ENCODE assay signal across 7 cellular contexts in genomic region chr15:40333922-40334492, GRCh38. TPM values are rescaled to one million over a fixed set of nuclear protein-coding genes. Genes with fewer than 3 reads are reported as not detected.
DNase-seq lines count a peak whose midpoint lies in the region; ATAC-seq and TF ChIP-seq lines count a peak whose summit lies in the region.
"Had no signal": no experiment of that assay in that cellular context is flagged by ENCODE, and none has a peak within 500 bp of the region (broad histone marks: within the 10 kb centered on the region; RNA-seq: fewer than 3 reads in every experiment).

No MANE protein-coding gene starts in this region.

- peaks cover 100% of the 10 kb centered on the region for H3K4me1 ChIP-seq in lower lobe of right lung

- peak overlapping the region; percentile 39 for H3K4me3 ChIP-seq in lower lobe of right lung

- no peaks in the 10 kb centered on the region for H3K27me3 ChIP-seq in lower lobe of right lung (ENCODE audit: low read depth)

- no peak for TF ChIP-seq CTCF in lower lobe of right lung (IDR thresholded peaks at IDR 0.05)

- peak overlapping the region; percentile 90 for H3K27ac ChIP-seq in lower lobe of right lung

- H3K9me3 ChIP-seq in lower lobe of right lung: no peaks in the 10 kb centered on the region

- H3K36me3 ChIP-seq in lower lobe of right lung: peaks cover 27% of the 10 kb centered on the region

- intact Hi-C loops in lower lobe of right lung (cut with DNase I): no loop called here

- DNase-seq in activated naive CD4-positive, alpha-beta T cell treated with anti-CD3 and anti-CD28 coated beads, Interleukin-2, amount 50 U/mL, for 16 hours: peak; percentile 18
- peak; percentile 81 for DNase-seq in lower lobe of right lung
- no peak for DNase-seq in inferior parietal cortex (ENCODE audit: extremely low spot score)
- no peak for DNase-seq in HPDE6-E6E7 (ENCODE audit: extremely low spot score)
- DNase-seq in NCI-H187 treated with DMSO at 0.1 percent for 48 hours (lab: John Stamatoyannopoulos, UW): no peak

- peak; percentile 51 for ATAC-seq in HG03175 (IDR thresholded peaks at IDR 0.05; ENCODE audit: unreplicated experiment)
- ATAC-seq in lower lobe of right lung: peak; percentile 42 to 74

RNA-seq across cellular contexts. Expression of gene CCDC9B, which starts 6.7 kb away (rescaled TPM):
- 71.4 TPM for total RNA-seq in lower lobe of right lung

RNA-seq across cellular contexts. Expression of gene INAFM2, which starts 10.5 kb away (rescaled TPM):
- 33.8 TPM for total RNA-seq in lower lobe of right lung

RNA-seq across cellular contexts. Expression of gene PHGR1, which starts 16.8 kb away (rescaled TPM):
- total RNA-seq in lower lobe of right lung: not detected
- total RNA-seq: NCI-H460 had no signal

RNA-seq across cellular contexts. Expression of gene DISP2, which starts 24.0 kb away (rescaled TPM):
- total RNA-seq in lower lobe of right lung: 4.3 TPM

RNA-seq across cellular contexts. Expression of gene PLCB2, which starts 26.3 kb away (rescaled TPM):
- 105 TPM for total RNA-seq in lower lobe of right lung

Comparison
In these comparisons a context has a peak if more than half of its experiments do, and no peak if none do; other contexts are left out.
1. DNase-seq: peak in activated naive CD4-positive, alpha-beta T cell treated with anti-CD3 and anti-CD28 coated beads, Interleukin-2, amount 50 U/mL, for 16 hours (single experiment) and lower lobe of right lung (single experiment); none in inferior parietal cortex (single experiment), HPDE6-E6E7 (single experiment) and NCI-H187 treated with DMSO at 0.1 percent for 48 hours (single experiment).